In genomic region chr3:35936571-35936970, GRCh38 we compare ENCODE assay signal across 28 cellular contexts.
DNase-seq lines count a peak whose midpoint lies in the region; TF ChIP-seq lines count a peak whose summit lies in the region.
"Had no signal": no experiment of that assay in that cellular context is flagged by ENCODE, and none has a peak within 500 bp of the region (broad histone marks: within the 10 kb centered on the region; RNA-seq: fewer than 3 reads in every experiment).

No MANE protein-coding gene starts in this region.

- no peaks in the 10 kb centered on the region for H3K27me3 Mint-ChIP-seq in HFFc6 (ENCODE audit: insufficient read depth)
- H3K27me3 Mint-ChIP-seq: activated naive CD8-positive, alpha-beta T cell; brain; CD4-positive, alpha-beta memory T cell; stimulated activated naive CD8-positive, alpha-beta T cell treated with anti-CD3 and anti-CD28 coated beads, Interleukin-15, Interleukin-2, amounts not matched to agents 100 ng/mL and 50 ng/mL, for 24 hours had no signal

- peaks cover 4% of the 10 kb centered on the region for H3K9me3 Mint-ChIP-seq in HFFc6
- H3K9me3 Mint-ChIP-seq: activated T-helper 2 cell treated with anti-CD3 and anti-CD28 coated beads, Interferon-gamma antibody, Interleukin-2, Interleukin-4, amounts not matched to agents 10 μg/mL and 5 μg/mL and 100 μg/mL, durations not matched to agents 14 hours and 24 hours and 36 hours; brain; CD4-positive, alpha-beta memory T cell; nephron progenitor cell; stimulated activated naive CD8-positive, alpha-beta T cell treated with anti-CD3 and anti-CD28 coated beads, Interleukin-15, Interleukin-2, amounts not matched to agents 100 ng/mL and 50 ng/mL, for 24 hours; WTC11 had no signal

- peaks cover 16% of the 10 kb centered on the region; the same call in 1 of the 2 replicates for H3K4me1 Mint-ChIP-seq in HFFc6 (ENCODE audit: low read depth)
- H3K4me1 Mint-ChIP-seq: CD4-positive, alpha-beta memory T cell; WTC11 had no signal

- H3K4me3 Mint-ChIP-seq in HFFc6: no peak overlapping the region
- H3K4me3 Mint-ChIP-seq: activated naive CD8-positive, alpha-beta T cell; brain; CD4-positive, alpha-beta memory T cell; nephron progenitor cell; stimulated activated naive CD8-positive, alpha-beta T cell treated with anti-CD3 and anti-CD28 coated beads, Interleukin-15, Interleukin-2, amounts not matched to agents 100 ng/mL and 50 ng/mL, for 24 hours; WTC11 had no signal

- H3K36me3 Mint-ChIP-seq in HFFc6 (ENCODE audit: low read depth): no peaks in the 10 kb centered on the region
- H3K36me3 Mint-ChIP-seq: activated naive CD8-positive, alpha-beta T cell; brain; CD4-positive, alpha-beta memory T cell; WTC11 had no signal

- no peak for TF ChIP-seq CTCF in HFFc6 (IDR thresholded peaks at IDR 0.05)
- no peak for TF ChIP-seq CTCF in fibroblast of mammary gland (conservative IDR thresholded peaks at IDR 0.05; ENCODE audit: control insufficient read depth, insufficient read depth, low read depth, low read length)

- H3K27ac Mint-ChIP-seq in HFFc6: no peak overlapping the region
- H3K27ac Mint-ChIP-seq: activated naive CD8-positive, alpha-beta T cell; activated T-helper 2 cell treated with anti-CD3 and anti-CD28 coated beads, Interferon-gamma antibody, Interleukin-2, Interleukin-4, amounts not matched to agents 10 μg/mL and 5 μg/mL and 100 μg/mL, durations not matched to agents 14 hours and 24 hours and 36 hours; brain; CD4-positive, alpha-beta memory T cell; nephron progenitor cell; stimulated activated naive CD8-positive, alpha-beta T cell treated with anti-CD3 and anti-CD28 coated beads, Interleukin-15, Interleukin-2, amounts not matched to agents 100 ng/mL and 50 ng/mL, for 24 hours; WTC11 had no signal

- no peak overlapping the region for H3K4me3 ChIP-seq in fibroblast of mammary gland (ENCODE audit: control insufficient read depth, low read depth, low read length)
- H3K4me3 ChIP-seq: colonic mucosa, lung, mucosa of descending colon, sigmoid colon had no signal

- DNase-seq in HFFc6: peak; percentile 28
- peak; percentile 33 for DNase-seq in amniotic stem cell (lab: John Stamatoyannopoulos, UW)
- DNase-seq in fibroblast of mammary gland (ENCODE audit: low read depth): peak; percentile 66
- no peak for DNase-seq in retina
- no peak for DNase-seq in activated CD4-positive, CD25-positive, alpha-beta regulatory T cell (lab: John Stamatoyannopoulos, UW)
- DNase-seq in AML-193 (lab: John Stamatoyannopoulos, UW): no peak
- no peak for DNase-seq in NCI-H774 (lab: John Stamatoyannopoulos, UW)
- DNase-seq: activated CD4-positive, alpha-beta T cell treated with anti-CD3 and anti-CD28 coated beads, Interleukin-2, amount 50 U/mL, for 4 hours; activated CD8-positive, alpha-beta memory T cell treated with anti-CD3 and anti-CD28 coated beads, Interleukin-2, amount 50 U/mL, for 4 hours; CD4-positive, alpha-beta memory T cell; colonic mucosa; DMS153; effector memory CD4-positive, alpha-beta T cell; MM.1S; mucosa of descending colon; NCI-H1417; NCI-H2081; NCI-H345; nephron progenitor cell; sigmoid colon; stimulated activated CD4-positive, alpha-beta T cell treated with anti-CD3 and anti-CD28 coated beads, Interleukin-15, amount 100 ng/mL, for 24 hours; T-helper 9 cell had no signal

Comparison
In these comparisons a context has a peak if more than half of its experiments do, and no peak if none do; other contexts are left out.
1. DNase-seq: peak in HFFc6 (single experiment), amniotic stem cell (single experiment) and fibroblast of mammary gland (single experiment); none in retina (single experiment), activated CD4-positive, CD25-positive, alpha-beta regulatory T cell (0 of 4), AML-193 (0 of 2) and NCI-H774 (single experiment).